ENCODE assay signal across 1 cellular context in genomic region chr14:68539311-68539737, GRCh38.
TF ChIP-seq lines count a peak whose summit lies in the region.

No MANE protein-coding gene starts in this region.

TF ChIP-seq in H1, 55 proteins besides CTCF, POLR2A, EP300 and RAD21 (continued from another document):
- no peak for TF ChIP-seq CTBP2 (IDR thresholded peaks at IDR 0.05; ENCODE audit: borderline replicate concordance, insufficient read depth, insufficient read length, low read length)
- TF ChIP-seq HDAC2 (IDR thresholded peaks at IDR 0.05; ENCODE audit: borderline replicate concordance in 1 of 2, low read depth in 2 of 2, low read length in 2 of 2), result no peak
